8 cellular contexts compared by ENCODE assay signal in the genomic region with DNA sequence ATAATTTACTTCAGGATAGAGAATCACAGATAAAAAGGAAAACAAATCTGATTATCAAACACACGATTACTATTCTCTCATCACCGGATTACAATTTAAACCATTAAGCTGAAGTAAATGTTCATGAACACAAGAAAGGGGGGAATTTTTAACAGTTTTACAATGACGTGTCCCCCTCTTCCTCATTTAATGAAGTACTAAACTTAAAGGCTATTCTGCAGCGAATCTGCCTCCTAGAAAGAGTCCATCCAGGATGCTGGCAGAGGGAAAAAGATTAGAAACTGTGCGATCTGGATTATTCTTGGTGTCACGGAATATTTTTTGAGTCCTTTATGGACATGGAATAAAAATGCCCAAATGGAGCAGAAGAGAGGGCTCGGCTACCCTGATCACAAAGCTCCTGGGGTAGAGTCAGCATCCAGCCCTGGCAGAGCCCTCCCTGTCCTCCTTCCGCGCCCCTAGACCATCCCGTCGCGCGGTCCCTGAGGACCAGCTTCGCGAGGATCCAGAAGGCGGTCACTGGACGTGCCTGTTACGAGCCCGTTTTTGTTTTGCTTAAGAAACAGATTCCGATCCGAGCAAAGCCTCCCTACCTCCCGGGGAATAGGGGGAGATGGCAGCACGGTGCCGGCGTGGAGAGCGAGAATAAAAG. TPM values are rescaled to one million over a fixed set of nuclear protein-coding genes. Genes with fewer than 3 reads are reported as not detected.
A peak's percentile ranks its signal among the peaks of the same experiment; 100 is the strongest.
DNase-seq lines count a peak whose midpoint lies in the region; ATAC-seq, FAIRE-seq and TF ChIP-seq lines count a peak whose summit lies in the region.

No MANE protein-coding gene starts in this region.

- CTCF ChIA-PET in CD8-positive, alpha-beta memory T cell (lab: Charles Lee): interaction anchor here (0.7 kb wide), 1 partner anchor 17 kb away, joined by 3 read pairs; no protein-coding TSS in a partner anchor
- CTCF ChIA-PET in activated CD8-positive, alpha-beta T cell treated with anti-CD3 and anti-CD28 coated beads, Interleukin-2, amount 10 ng/mL, durations not matched to agents 7 days and 5 days (lab: Charles Lee): interaction anchor here (1.0 to 1.8 kb wide), 2 partner anchors 8 to 145 kb away, joined by 3 to 8 read pairs; no protein-coding TSS in a partner anchor

- peak; percentile 16 for FAIRE-seq in HTR-8/SVneo (lab: Jason Lieb, UNC)

- peaks cover 0 to 8% (median 0%) of the 10 kb centered on the region in 3 donors for H3K36me3 Mint-ChIP-seq in CD8-positive, alpha-beta memory T cell
- no peaks in the 10 kb centered on the region for H3K36me3 Mint-ChIP-seq in activated CD8-positive, alpha-beta T cell treated with anti-CD3 and anti-CD28 coated beads, Interleukin-2, amount 10 ng/mL, durations not matched to agents 7 days and 5 days (ENCODE audit: low read depth)
- no peaks in the 10 kb centered on the region for H3K36me3 Mint-ChIP-seq in glutamatergic neuron (ENCODE audit: unreplicated experiment)

- TF ChIP-seq EP300 in sigmoid colon (IDR thresholded peaks at IDR 0.05): no peak

- H3K27me3 ChIP-seq in CD8-positive, alpha-beta memory T cell (ENCODE audit: insufficient read depth, low read length, poor library complexity, severe bottlenecking): no peaks in the 10 kb centered on the region
- H3K27me3 ChIP-seq in sigmoid colon: no peaks in the 10 kb centered on the region

- WGBS in sigmoid colon, 2 donors: 2 to 6% methylated on average over 26 of the region's 26 CpGs

- no peak for ATAC-seq in activated CD8-positive, alpha-beta T cell treated with anti-CD3 and anti-CD28 coated beads, Interleukin-2, amount 10 ng/mL, durations not matched to agents 7 days and 5 days

- H3K4me1 Mint-ChIP-seq in CD8-positive, alpha-beta memory T cell: peaks cover 25 to 40% (median 32%) of the 10 kb centered on the region in 3 donors
- H3K4me1 Mint-ChIP-seq in activated CD8-positive, alpha-beta T cell treated with anti-CD3 and anti-CD28 coated beads, Interleukin-2, amount 10 ng/mL, durations not matched to agents 7 days and 5 days (ENCODE audit: low read depth): peaks cover 15% of the 10 kb centered on the region
- H3K4me1 Mint-ChIP-seq in glutamatergic neuron (ENCODE audit: low read depth, unreplicated experiment): peaks cover 5% of the 10 kb centered on the region

- intact Hi-C loops in sigmoid colon (cut with DNase I): loop anchor here (2.0 to 5.0 kb wide), 4 partner anchors 78 to 277 kb away; a partner anchor contains a TSS

- no peaks in the 10 kb centered on the region for H3K9me3 ChIP-seq in CD8-positive, alpha-beta memory T cell (ENCODE audit: low read length)
- H3K9me3 ChIP-seq in sigmoid colon: no peaks in the 10 kb centered on the region

- peak overlapping the region; percentile 89 to 97 (median 92) for H3K4me3 Mint-ChIP-seq in CD8-positive, alpha-beta memory T cell
- H3K4me3 Mint-ChIP-seq in activated CD8-positive, alpha-beta T cell treated with anti-CD3 and anti-CD28 coated beads, Interleukin-2, amount 10 ng/mL, durations not matched to agents 7 days and 5 days: peak overlapping the region; percentile 85
- peak overlapping the region; percentile 99 for H3K4me3 Mint-ChIP-seq in glutamatergic neuron (ENCODE audit: unreplicated experiment)

- POLR2A ChIA-PET in CD8-positive, alpha-beta memory T cell (lab: Charles Lee): interaction anchor here (1.1 to 2.6 kb wide), 2 partner anchors 20 to 125 kb away, joined by 3 to 25 read pairs; a partner anchor contains a TSS
- POLR2A ChIA-PET in activated CD8-positive, alpha-beta T cell treated with anti-CD3 and anti-CD28 coated beads, Interleukin-2, amount 10 ng/mL, durations not matched to agents 7 days and 5 days (lab: Charles Lee): interaction anchor here (0.6 to 3.4 kb wide), 3 partner anchors 75 to 126 kb away, joined by 3 to 28 read pairs (median 3); a partner anchor contains a TSS

- no peaks in the 10 kb centered on the region for H3K36me3 ChIP-seq in CD8-positive, alpha-beta memory T cell (ENCODE audit: insufficient read depth, low read length)
- H3K36me3 ChIP-seq in sigmoid colon: no peaks in the 10 kb centered on the region

- no peak for TF ChIP-seq POLR2A in sigmoid colon (IDR thresholded peaks at IDR 0.05)

- peak overlapping the region; percentile 46 for H3K27ac ChIP-seq in CD8-positive, alpha-beta memory T cell (ENCODE audit: low read depth, low read length)
- H3K27ac ChIP-seq in sigmoid colon: peak overlapping the region; percentile 99 to 100 (median 100)

- no peaks in the 10 kb centered on the region for H3K27me3 Mint-ChIP-seq in CD8-positive, alpha-beta memory T cell
- H3K27me3 Mint-ChIP-seq in activated CD8-positive, alpha-beta T cell treated with anti-CD3 and anti-CD28 coated beads, Interleukin-2, amount 10 ng/mL, durations not matched to agents 7 days and 5 days (ENCODE audit: low read depth): peaks cover 24% of the 10 kb centered on the region
- peaks cover 14% of the 10 kb centered on the region for H3K27me3 Mint-ChIP-seq in glutamatergic neuron (ENCODE audit: unreplicated experiment)

- H3K9me3 Mint-ChIP-seq in CD8-positive, alpha-beta memory T cell: no peaks in the 10 kb centered on the region
- no peaks in the 10 kb centered on the region for H3K9me3 Mint-ChIP-seq in activated CD8-positive, alpha-beta T cell treated with anti-CD3 and anti-CD28 coated beads, Interleukin-2, amount 10 ng/mL, durations not matched to agents 7 days and 5 days (ENCODE audit: insufficient read depth)
- H3K9me3 Mint-ChIP-seq in glutamatergic neuron (ENCODE audit: unreplicated experiment): peaks cover 17% of the 10 kb centered on the region

- H3K4me3 ChIP-seq in CD8-positive, alpha-beta memory T cell (ENCODE audit: low read length): peak overlapping the region; percentile 60
- peak overlapping the region; percentile 83 to 99 (median 96) for H3K4me3 ChIP-seq in sigmoid colon

- H3K27ac Mint-ChIP-seq in CD8-positive, alpha-beta memory T cell: peak overlapping the region; percentile 69 to 98 (median 88)
- no peak overlapping the region for H3K27ac Mint-ChIP-seq in activated CD8-positive, alpha-beta T cell treated with anti-CD3 and anti-CD28 coated beads, Interleukin-2, amount 10 ng/mL, durations not matched to agents 7 days and 5 days
- peak overlapping the region; percentile 93 for H3K27ac Mint-ChIP-seq in glutamatergic neuron (ENCODE audit: unreplicated experiment)

- DNase-seq in CD8-positive, alpha-beta memory T cell: peak in 1 of 5 donors; percentile 23
- DNase-seq in HTR-8/SVneo (ENCODE audit: insufficient read length, low spot score): peak; percentile 47
- no peak for DNase-seq in activated CD8-positive, alpha-beta T cell treated with anti-CD3 and anti-CD28 coated beads, Interleukin-2, amount 10 ng/mL, durations not matched to agents 7 days and 5 days
- DNase-seq in glutamatergic neuron: peak; percentile 65
- DNase-seq in sigmoid colon: no peak
- DNase-seq in EL: no peak
- no peak for DNase-seq in NCI-H1048 (lab: John Stamatoyannopoulos, UW)
- DNase-seq in activated effector memory CD4-positive, alpha-beta T cell treated with Interleukin-2 at 50 U/mL for 16 hours: no peak

- no peak for TF ChIP-seq CTCF in glutamatergic neuron (IDR thresholded peaks at IDR 0.05; ENCODE audit: partially characterized antibody, unreplicated experiment)
- TF ChIP-seq CTCF in sigmoid colon (IDR thresholded peaks at IDR 0.05): no peak

- H3K4me1 ChIP-seq in CD8-positive, alpha-beta memory T cell (ENCODE audit: insufficient read depth, low read length): peaks cover 10% of the 10 kb centered on the region
- peaks cover 0 to 47% (median 28%) of the 10 kb centered on the region in 4 donors for H3K4me1 ChIP-seq in sigmoid colon

RNA-seq across cellular contexts. Expression of a gene that starts 1.2 kb away (rescaled TPM):
- total RNA-seq in CD8-positive, alpha-beta memory T cell: 10 to 100 TPM; 26.6 to 27.4 TPM
- 32.5 TPM for polyA plus RNA-seq in CD8-positive, alpha-beta memory T cell
- 10 to 100 TPM; 34.3 to 36.3 TPM for total RNA-seq in activated CD8-positive, alpha-beta T cell treated with anti-CD3 and anti-CD28 coated beads, Interleukin-2, amount 10 ng/mL, durations not matched to agents 7 days and 5 days
- 32.4 TPM for total RNA-seq in glutamatergic neuron (ENCODE audit: unreplicated experiment)
- 10 to 100 TPM; 61.4 to 83.6 (median 79.0) TPM for total RNA-seq in sigmoid colon
- polyA plus RNA-seq in sigmoid colon: 10 to 100 TPM in 2 of 3 donors, 1 to 10 TPM in 1; 9.9 to 16.8 (median 15.6) TPM

Comparison
In these comparisons a context has a peak if more than half of its experiments do, and no peak if none do; other contexts are left out.
1. DNase-seq: peak in HTR-8/SVneo (single experiment) and glutamatergic neuron (single experiment); none in activated CD8-positive, alpha-beta T cell treated with anti-CD3 and anti-CD28 coated beads, Interleukin-2, amount 10 ng/mL, durations not matched to agents 7 days and 5 days (single experiment), sigmoid colon (single experiment), EL (single experiment), NCI-H1048 (single experiment) and activated effector memory CD4-positive, alpha-beta T cell treated with Interleukin-2 at 50 U/mL for 16 hours (single experiment).
2. Peak in every context shown above with its lines, with median percentiles within 50 percentile points of each other: H3K4me3 Mint-ChIP-seq.